Comparison of ENCODE assay signal across 20 cellular contexts in genomic region chr6:165695736-165696515, GRCh38.
"Had no signal": no experiment of that assay in that cellular context is flagged by ENCODE, and none has a peak within 500 bp of the region (broad histone marks: within the 10 kb centered on the region; RNA-seq: fewer than 3 reads in every experiment).

No MANE protein-coding gene starts in this region.

- ATAC-seq: mucosa of descending colon; stimulated activated memory B cell treated with anti-CD40 and anti-IgM and Interleukin-4, amounts not matched to agents 10 μg/mL and 1 μg/mL and 100 μg/mL, for 72 hours; T-cell had no signal

- H3K36me3 ChIP-seq: adrenal gland, colonic mucosa, esophagus squamous epithelium, sigmoid colon, stomach, suprapubic skin, transverse colon, WERI-Rb-1 had no signal

- DNase-seq: activated gamma-delta T cell treated with Interleukin-2 at 50 U/mL for 16 hours; activated T-cell treated with anti-CD3 and anti-CD28 coated beads, Interleukin-2, amount 50 U/mL, for 1 hour; adrenal gland; colonic mucosa; endodermal cell; esophagus squamous epithelium; kidney glomerular epithelial cell; mesendoderm; mucosa of descending colon; nephron progenitor cell; sigmoid colon; stimulated activated CD4-positive, alpha-beta T cell treated with anti-CD3 and anti-CD28 coated beads, Interleukin-15, amount 100 ng/mL, for 24 hours; stomach; T-cell; transverse colon; WERI-Rb-1 had no signal

- H3K4me3 ChIP-seq: adrenal gland, colonic mucosa, esophagus squamous epithelium, mucosa of descending colon, sigmoid colon, smooth muscle cell, stomach, suprapubic skin, transverse colon had no signal

- H3K27ac ChIP-seq: adrenal gland, colonic mucosa, esophagus squamous epithelium, parathyroid adenoma, sigmoid colon, stomach, suprapubic skin, transverse colon, WERI-Rb-1 had no signal

- H3K9me3 ChIP-seq: adrenal gland, colonic mucosa, esophagus squamous epithelium, mucosa of descending colon, sigmoid colon, suprapubic skin, transverse colon had no signal

- H3K4me1 ChIP-seq: adrenal gland, colonic mucosa, esophagus squamous epithelium, parathyroid adenoma, stomach, suprapubic skin, transverse colon had no signal

- H3K27me3 ChIP-seq: adrenal gland, colonic mucosa, sigmoid colon, suprapubic skin, transverse colon had no signal
